In genomic region chr19:45483033-45483432, GRCh38 we compare ENCODE assay signal across 11 cellular contexts.
"Had no signal": no experiment of that assay in that cellular context is flagged by ENCODE, and none has a peak within 500 bp of the region (broad histone marks: within the 10 kb centered on the region; RNA-seq: fewer than 3 reads in every experiment).

No MANE protein-coding gene starts in this region.

- H3K4me2 ChIP-seq: GM23338 had no signal

- H3K4me3 ChIP-seq: GM23248, GM23338, HAP-1 had no signal

- DNase-seq: GM23248, GOT3, H7, H9, HCEC 1CT, HFFc6 had no signal

- H3K9ac ChIP-seq: GM23248 had no signal

- ATAC-seq: GM23338, HCT116 had no signal

- FAIRE-seq: H1, H54 had no signal

- H3K9me3 ChIP-seq: HAP-1 had no signal

- H3K36me3 ChIP-seq: HAP-1 had no signal

- H3K4me3 Mint-ChIP-seq: GM23338, H9, HFFc6 had no signal

- H3K27ac ChIP-seq: GM23248 had no signal

- H3K27ac Mint-ChIP-seq: GM23338, H9, HFFc6 had no signal

- H2AFZ ChIP-seq: GM23248, GM23338 had no signal
